In the genomic region with DNA sequence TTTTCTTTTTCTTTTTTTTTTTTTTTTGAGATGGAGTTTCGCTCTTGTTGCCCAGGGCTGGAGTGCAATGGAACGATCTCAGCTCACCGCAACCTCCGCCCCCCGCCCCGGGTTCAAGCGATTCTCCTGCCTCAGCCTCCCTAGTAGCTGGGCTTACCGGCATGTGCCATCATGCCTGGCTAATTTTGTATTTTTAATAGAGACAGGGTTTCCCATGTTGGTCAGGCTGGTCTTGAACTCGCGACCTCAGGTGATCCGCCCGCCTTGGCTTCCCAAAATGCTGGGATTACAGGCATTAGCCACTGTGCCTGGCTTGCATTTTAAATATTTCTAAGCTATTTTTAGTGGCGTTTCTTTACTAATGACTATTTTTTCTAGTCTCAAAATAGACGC, we compare ENCODE assay signal across 8 cellular contexts. TPM values are rescaled to one million over a fixed set of nuclear protein-coding genes. Genes with fewer than 3 reads are reported as not detected.
DNase-seq lines count a peak whose midpoint lies in the region; ATAC-seq, FAIRE-seq and TF ChIP-seq lines count a peak whose summit lies in the region.
"Not testable (repeated sequence)": the region's sequence is repeated elsewhere in the genome, so short reads cannot be mapped to it uniquely, and the experiment has no call there.

No MANE protein-coding gene starts in this region.

- peak; percentile 10 for DNase-seq in WERI-Rb-1
- DNase-seq in astrocyte (ENCODE audit: low read depth); left lung: not testable (repeated sequence)

- peaks cover 0 to 33% (median 26%) of the 10 kb centered on the region in 11 experiments; a peak in 13 of 22 replicates for H3K27me3 ChIP-seq in BLaER1 treated with 17β-estradiol and CSF1 and Interleukin-3, amounts not matched to agents 10 nM and 100 nM
- H3K27me3 ChIP-seq in HUES64 (ENCODE audit: insufficient read depth, low read length) = peaks cover 37% of the 10 kb centered on the region
- not testable (repeated sequence) for H3K27me3 ChIP-seq in WERI-Rb-1 (ENCODE audit: insufficient read depth, low read depth, severe bottlenecking); astrocyte (ENCODE audit: insufficient read depth, low read length); esophagus (ENCODE audit: control insufficient read depth in 1 of 2, insufficient read depth in 2 of 2, low read length in 2 of 2); left lung; neutrophil; stomach smooth muscle (ENCODE audit: control insufficient read depth in 1 of 2, insufficient read depth in 2 of 2, low read length in 2 of 2)

- H3K9ac ChIP-seq in BLaER1 treated with 17β-estradiol and CSF1 and Interleukin-3, amounts not matched to agents 10 nM and 100 nM = peak overlapping the region; percentile 73 to 95 (median 84)
- H3K9ac ChIP-seq in HUES64 (ENCODE audit: low read depth, low read length) = peak overlapping the region; percentile 71; the same call in 1 of the 2 replicates
- H3K9ac ChIP-seq in astrocyte (ENCODE audit: low read length) = peak overlapping the region; percentile 91
- peak overlapping the region in 1 of 2 donors; percentile 58 for H3K9ac ChIP-seq in stomach smooth muscle (ENCODE audit: low read length in 2 of 2)

- not testable (repeated sequence) for H4K20me1 ChIP-seq in BLaER1 treated with 17β-estradiol and CSF1 and Interleukin-3, amounts not matched to agents 10 nM and 100 nM; astrocyte (ENCODE audit: insufficient read depth, low read length)

- H3K9me3 Mint-ChIP-seq in astrocyte (ENCODE audit: unreplicated experiment) = not testable (repeated sequence)

- peak overlapping the region in 10 of 11 experiments; percentile 72 to 88 (median 80); a peak in 15 of 22 replicates for H3K27ac ChIP-seq in BLaER1 treated with 17β-estradiol and CSF1 and Interleukin-3, amounts not matched to agents 10 nM and 100 nM
- not testable (repeated sequence) for H3K27ac ChIP-seq in HUES64 (ENCODE audit: low read depth, low read length); neutrophil; stomach smooth muscle (ENCODE audit: low read length)
- H3K27ac ChIP-seq in WERI-Rb-1 = peak overlapping the region; percentile 75
- peak overlapping the region; percentile 85 for H3K27ac ChIP-seq in astrocyte (ENCODE audit: low read depth, low read length)
- peak overlapping the region; percentile 13 to 94 for H3K27ac ChIP-seq in esophagus (ENCODE audit: low read depth in 2 of 2, low read length in 1 of 2)
- peak overlapping the region; percentile 88 to 97 for H3K27ac ChIP-seq in left lung

- not testable (repeated sequence) for TF ChIP-seq CTCF in WERI-Rb-1 (IDR thresholded peaks at IDR 0.05; ENCODE audit: low read depth, low read length); astrocyte (IDR thresholded peaks at IDR 0.05; ENCODE audit: insufficient read depth, low read depth, low read length); left lung (IDR thresholded peaks at IDR 0.05); neutrophil (IDR thresholded peaks at IDR 0.05)

- H3K4me2 ChIP-seq in BLaER1 treated with 17β-estradiol and CSF1 and Interleukin-3, amounts not matched to agents 10 nM and 100 nM = peak overlapping the region; percentile 68 to 87 (median 83)
- H3K4me2 ChIP-seq in astrocyte (ENCODE audit: low read length) = peak overlapping the region; percentile 86

- peak overlapping the region; percentile 64 to 84 (median 76) for H3K4me3 ChIP-seq in BLaER1 treated with 17β-estradiol and CSF1 and Interleukin-3, amounts not matched to agents 10 nM and 100 nM
- H3K4me3 ChIP-seq in HUES64 (ENCODE audit: low read length) (peak overlapping the region; percentile 81), WERI-Rb-1 (ENCODE audit: low read depth, low read length) (peak overlapping the region; percentile 79), astrocyte (ENCODE audit: insufficient read depth, low read depth, low read length) (peak overlapping the region; percentile 72), esophagus (ENCODE audit: low read depth in 1 of 2, low read length in 2 of 2) (peak overlapping the region; percentile 11 to 82), left lung (peak overlapping the region; percentile 53 to 61), neutrophil (ENCODE audit: low read depth in 1 of 2, low read length in 1 of 2) (peak overlapping the region; percentile 75 to 76), stomach smooth muscle (ENCODE audit: low read length in 2 of 2) (peak overlapping the region; percentile 45 to 84)

- H3K27ac Mint-ChIP-seq in astrocyte (ENCODE audit: unreplicated experiment) = not testable (repeated sequence)

- not testable (repeated sequence) for H3K27me3 Mint-ChIP-seq in astrocyte (ENCODE audit: low read depth, unreplicated experiment)

- intact Hi-C loops in left lung (cut with DNase I) = not testable (repeated sequence)

- 33% methylated on average over 13 of the region's 14 CpGs for WGBS in HUES64
- WGBS in esophagus, 2 donors = 13 to 19% methylated on average over 12 to 14 of the region's 14 CpGs

- not testable (repeated sequence) for H3K36me3 ChIP-seq in BLaER1 treated with 17β-estradiol and CSF1 and Interleukin-3, amounts not matched to agents 10 nM and 100 nM; HUES64 (ENCODE audit: insufficient read depth, low read length); WERI-Rb-1; astrocyte (ENCODE audit: insufficient read depth, low read length); esophagus (ENCODE audit: control insufficient read depth in 2 of 2, insufficient read depth in 2 of 2, low read length in 1 of 2); left lung; neutrophil; stomach smooth muscle (ENCODE audit: control insufficient read depth in 2 of 2, insufficient read depth in 2 of 2, low read length in 2 of 2)

- ATAC-seq in left lung = not testable (repeated sequence)

- peaks cover 19 to 31% (median 28%) of the 10 kb centered on the region in 10 experiments for H3K4me1 ChIP-seq in BLaER1 treated with 17β-estradiol and CSF1 and Interleukin-3, amounts not matched to agents 10 nM and 100 nM
- H3K4me1 ChIP-seq in HUES64 (ENCODE audit: insufficient read depth, low read length); astrocyte (ENCODE audit: insufficient read depth, low read length); esophagus (ENCODE audit: control insufficient read depth in 2 of 2, insufficient read depth in 2 of 2, low read length in 1 of 2); neutrophil (ENCODE audit: control insufficient read depth in 1 of 2, insufficient read depth in 1 of 2, low read depth in 1 of 2, low read length in 1 of 2); stomach smooth muscle (ENCODE audit: control insufficient read depth, insufficient read depth, low read length): not testable (repeated sequence)
- H3K4me1 ChIP-seq in left lung = peaks cover 0 to 18% of the 10 kb centered on the region in 2 donors

- H3K4me1 Mint-ChIP-seq in astrocyte (ENCODE audit: low read depth, unreplicated experiment) = not testable (repeated sequence)

- not testable (repeated sequence) for FAIRE-seq in astrocyte (lab: Jason Lieb, UNC)

- peak overlapping the region; percentile 74 for H3K4me3 Mint-ChIP-seq in astrocyte (ENCODE audit: unreplicated experiment)

- H2AFZ ChIP-seq in astrocyte (ENCODE audit: low read depth, low read length) = peak overlapping the region; percentile 100

- not testable (repeated sequence) for H3K9me3 ChIP-seq in BLaER1 treated with 17β-estradiol and CSF1 and Interleukin-3, amounts not matched to agents 10 nM and 100 nM (replicated peaks in 1 of 11); HUES64 (ENCODE audit: insufficient read depth, low read depth, low read length); WERI-Rb-1 (ENCODE audit: severe bottlenecking); astrocyte (ENCODE audit: insufficient read depth, low read depth, low read length); esophagus (ENCODE audit: control insufficient read depth in 2 of 2, insufficient read depth in 1 of 2, low read depth in 1 of 2, low read length in 1 of 2); left lung; neutrophil; stomach smooth muscle (ENCODE audit: control insufficient read depth in 2 of 2, low read length in 2 of 2)

- not testable (repeated sequence) for H3K79me2 ChIP-seq in astrocyte (ENCODE audit: insufficient read depth, low read length)

- H3K36me3 Mint-ChIP-seq in astrocyte (ENCODE audit: low read depth, unreplicated experiment) = not testable (repeated sequence)

RNA-seq across cellular contexts. Expression of a gene that starts 0.8 kb away (rescaled TPM):
- 0.20 TPM for polyA plus RNA-seq in HUES64 (2013, experiment 1 of 2)
- 0.38 TPM for polyA plus RNA-seq in HUES64 (2013, experiment 2 of 2)
- total RNA-seq in astrocyte = 0.94 and 1.2 TPM in 2 replicates
- polyA plus RNA-seq in esophagus = 1 to 10 TPM; 1.0 to 2.3 TPM
- total RNA-seq in left lung = 1 to 10 TPM; 3.5 to 5.6 TPM

RNA-seq across cellular contexts. Expression of a gene that starts 5.7 kb away (rescaled TPM):
- polyA plus RNA-seq in HUES64 (2013, experiment 1 of 2) = 35.5 TPM
- polyA plus RNA-seq in HUES64 (2013, experiment 2 of 2) = 29.3 TPM
- 2.0 and 3.0 TPM in 2 replicates for total RNA-seq in astrocyte
- 1 to 10 TPM; 7.0 to 8.0 TPM for polyA plus RNA-seq in esophagus
- 1 to 10 TPM; 6.4 to 8.2 TPM for total RNA-seq in left lung

RNA-seq across cellular contexts. Expression of a gene that starts 58.7 kb away (rescaled TPM):
- 25.8 TPM for polyA plus RNA-seq in HUES64 (2013, experiment 1 of 2)
- 26.9 TPM for polyA plus RNA-seq in HUES64 (2013, experiment 2 of 2)
- total RNA-seq in astrocyte = 8.7 and 10.7 TPM in 2 replicates
- 1 to 10 TPM; 2.3 to 5.2 TPM for polyA plus RNA-seq in esophagus
- total RNA-seq in left lung = 1 to 10 TPM; 5.4 to 6.8 TPM
